In the genomic region with DNA sequence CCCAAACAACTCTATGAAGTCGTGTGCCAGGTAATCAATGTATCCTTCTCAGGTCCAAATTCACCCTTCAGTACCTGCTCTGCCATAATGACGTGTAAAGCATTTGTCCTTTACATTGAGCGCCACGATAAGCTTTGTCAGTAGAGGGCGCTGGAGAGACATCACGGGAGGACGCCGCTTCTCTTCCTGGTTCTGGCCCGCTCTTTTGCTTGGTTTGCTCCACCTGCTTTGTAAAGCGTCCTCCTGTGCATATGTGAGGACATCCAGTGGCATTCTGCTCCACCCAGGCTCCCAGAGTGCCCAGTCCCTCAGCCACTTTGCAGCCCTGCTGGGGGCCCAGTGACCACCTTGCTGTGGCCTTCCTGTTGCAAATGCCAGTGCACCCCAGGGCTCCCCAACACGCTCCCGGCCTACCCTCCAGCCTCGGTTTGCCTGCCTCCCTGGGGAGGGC, we compare ENCODE assay signal across 8 cellular contexts.
DNase-seq lines count a peak whose midpoint lies in the region; ATAC-seq and TF ChIP-seq lines count a peak whose summit lies in the region.

No MANE protein-coding gene starts in this region.

- no peak for TF ChIP-seq POLR2A in vagina (IDR thresholded peaks at IDR 0.05)

- no peak overlapping the region for H3K27ac Mint-ChIP-seq in immature natural killer cell

- H3K4me1 ChIP-seq in OCI-LY7 (ENCODE audit: insufficient read depth, low read length, poor library complexity, severe bottlenecking): no peaks in the 10 kb centered on the region
- H3K4me1 ChIP-seq in vagina: no peaks in the 10 kb centered on the region

- H3K36me3 ChIP-seq in OCI-LY7 (ENCODE audit: insufficient read depth, low read length) (no peaks in the 10 kb centered on the region), vagina (no peaks in the 10 kb centered on the region)

- no peak overlapping the region for H3K4me3 ChIP-seq in OCI-LY7 (ENCODE audit: low read depth, low read length, poor library complexity, severe bottlenecking)
- no peak overlapping the region for H3K4me3 ChIP-seq in choroid plexus epithelial cell (ENCODE audit: low read depth, low read length)
- H3K4me3 ChIP-seq in vagina: no peak overlapping the region

- peak; percentile 72 for DNase-seq in activated CD4-positive, alpha-beta T cell treated with anti-CD3 and anti-CD28 coated beads for 48 hours
- no peak for DNase-seq in activated CD4-positive, alpha-beta T cell treated with anti-CD3 and anti-CD28 coated beads, Interleukin-2, amount 50 U/mL, for 4 hours
- peak; percentile 47 for DNase-seq in OCI-LY7 (ENCODE audit: low spot score)
- peak; percentile 46 for DNase-seq in choroid plexus epithelial cell (ENCODE audit: low read depth)
- peak; percentile 14 to 35 for DNase-seq in stimulated activated CD4-positive, alpha-beta T cell treated with anti-CD3 and anti-CD28 coated beads, Interleukin-15, amount 100 ng/mL, for 48 hours (ENCODE audit: low read depth in 2 of 2)
- DNase-seq in immature natural killer cell: no peak
- no peak for DNase-seq in vagina (ENCODE audit: extremely low spot score in 2 of 2)

- H4K20me1 ChIP-seq in OCI-LY7 (ENCODE audit: insufficient read depth, low read length): no peaks in the 10 kb centered on the region

- peak; percentile 81 for TF ChIP-seq CTCF in OCI-LY7 (conservative IDR thresholded peaks at IDR 0.05; ENCODE audit: low read length)
- TF ChIP-seq CTCF in choroid plexus epithelial cell (conservative IDR thresholded peaks at IDR 0.05; ENCODE audit: low read depth, low read length): peak; percentile 69
- peak in 1 of 3 experiments; percentile 25 for TF ChIP-seq CTCF in vagina (IDR thresholded peaks at IDR 0.05)

- peaks cover 0 to 3% (median 0%) of the 10 kb centered on the region in 3 donors for H3K36me3 Mint-ChIP-seq in immature natural killer cell

- H3K4me3 Mint-ChIP-seq in immature natural killer cell: no peak overlapping the region

- POLR2A ChIA-PET in OCI-LY7 (lab: Charles Lee): no interaction called here

- H3K9me3 ChIP-seq in OCI-LY7 (ENCODE audit: low read length) (0 out of 2 replicates have a peak, but pooled peaks cover 4% of the 10 kb centered on the region), vagina (no peaks in the 10 kb centered on the region)

- H3K9me2 ChIP-seq in OCI-LY7 (ENCODE audit: insufficient read depth, low read length): no peaks in the 10 kb centered on the region

- CTCF ChIA-PET in OCI-LY7 (lab: Charles Lee; ENCODE audit: unreplicated experiment): no interaction called here

- H3K27me3 ChIP-seq in vagina: no peaks in the 10 kb centered on the region

- H3K27ac ChIP-seq in OCI-LY7 (ENCODE audit: low read depth, low read length, poor library complexity, severe bottlenecking) (no peak overlapping the region), vagina (no peak overlapping the region)

- intact Hi-C loops in OCI-LY7 (cut with micrococcal nuclease; ENCODE audit: unreplicated experiment) (no loop called here), vagina (cut with DNase I) (no loop called here)

- peak overlapping the region; percentile 76 for H2AFZ ChIP-seq in OCI-LY7 (ENCODE audit: low read length)

- BruUV-seq in OCI-LY7 (replicated peaks; lab: Mats Ljungman, UMichigan): no TSS peak

- peaks cover 0 to 6% (median 2%) of the 10 kb centered on the region in 6 donors for H3K9me3 Mint-ChIP-seq in immature natural killer cell

- peaks cover 1 to 4% (median 2%) of the 10 kb centered on the region in 3 donors for H3K27me3 Mint-ChIP-seq in immature natural killer cell (ENCODE audit: low read depth in 3 of 3)

- ATAC-seq in HG02884 (IDR thresholded peaks at IDR 0.05; ENCODE audit: unreplicated experiment): peak; percentile 70

- no peaks in the 10 kb centered on the region for H3K4me1 Mint-ChIP-seq in immature natural killer cell

- H3K4me2 ChIP-seq in OCI-LY7 (ENCODE audit: low read length): no peak overlapping the region

- H3K79me2 ChIP-seq in OCI-LY7 (ENCODE audit: insufficient read depth, low read depth, low read length): no peaks in the 10 kb centered on the region

Comparison
In these comparisons a context has a peak if more than half of its experiments do, and no peak if none do; other contexts are left out.
1. DNase-seq: peak in activated CD4-positive, alpha-beta T cell treated with anti-CD3 and anti-CD28 coated beads for 48 hours (single experiment), OCI-LY7 (single experiment), choroid plexus epithelial cell (single experiment) and stimulated activated CD4-positive, alpha-beta T cell treated with anti-CD3 and anti-CD28 coated beads, Interleukin-15, amount 100 ng/mL, for 48 hours (2 of 2); none in activated CD4-positive, alpha-beta T cell treated with anti-CD3 and anti-CD28 coated beads, Interleukin-2, amount 50 U/mL, for 4 hours (0 of 2), immature natural killer cell (0 of 3) and vagina (0 of 2).